ENCODE assay signal across 8 cellular contexts in genomic region chr12:120110550-120111501, GRCh38. TPM values are rescaled to one million over a fixed set of nuclear protein-coding genes. Genes with fewer than 3 reads are reported as not detected.
DNase-seq lines count a peak whose midpoint lies in the region; ATAC-seq and TF ChIP-seq lines count a peak whose summit lies in the region.

No MANE protein-coding gene starts in this region.

- H3K4me1 ChIP-seq in IMR-90 (ENCODE audit: control insufficient read depth, insufficient read depth, low read length) (peaks cover 7% of the 10 kb centered on the region), right cardiac atrium (ENCODE audit: control insufficient read depth, insufficient read depth, low read length) (peaks cover 12% of the 10 kb centered on the region), smooth muscle cell (ENCODE audit: low read depth) (peaks cover 8% of the 10 kb centered on the region)

- no peak overlapping the region for H4K91ac ChIP-seq in IMR-90 (ENCODE audit: insufficient read depth, low read depth, low read length)

- H3K9me1 ChIP-seq in IMR-90 (ENCODE audit: insufficient read depth, low read length) = peaks cover 31% of the 10 kb centered on the region

- no peak overlapping the region for H4K5ac ChIP-seq in IMR-90 (ENCODE audit: low read depth, low read length)

- H3K27me3 ChIP-seq in IMR-90 (ENCODE audit: control insufficient read depth, insufficient read depth, low read length) (no peaks in the 10 kb centered on the region), right cardiac atrium (ENCODE audit: control insufficient read depth, insufficient read depth) (no peaks in the 10 kb centered on the region), smooth muscle cell (ENCODE audit: low read depth) (no peaks in the 10 kb centered on the region)

- H3K4me3 ChIP-seq in IMR-90 (ENCODE audit: insufficient read depth, low read depth, low read length) = no peak overlapping the region
- no peak overlapping the region for H3K4me3 ChIP-seq in right cardiac atrium (ENCODE audit: low read length)
- no peak overlapping the region for H3K4me3 ChIP-seq in smooth muscle cell

- H3K79me1 ChIP-seq in IMR-90 (ENCODE audit: low read depth in 1 of 2, low read length in 2 of 2) = peaks cover 10 to 78% of the 10 kb centered on the region in 2 experiments; a peak in 3 of 4 replicates

- H3K27ac Mint-ChIP-seq in activated CD8-positive, alpha-beta memory T cell treated with anti-CD3 and anti-CD28 coated beads, Interleukin-2, amount 10 ng/mL, durations not matched to agents 7 days and 5 days = peak overlapping the region; percentile 86

- TF ChIP-seq POLR2A in IMR-90 (IDR thresholded peaks at IDR 0.05; ENCODE audit: low read depth, low read length) = no peak

- H3K9me3 ChIP-seq in IMR-90 (ENCODE audit: control insufficient read depth, insufficient read depth, low read length) = no peaks in the 10 kb centered on the region
- no peaks in the 10 kb centered on the region for H3K9me3 ChIP-seq in right cardiac atrium (ENCODE audit: control insufficient read depth, low read length)
- no peaks in the 10 kb centered on the region for H3K9me3 ChIP-seq in smooth muscle cell (replicated peaks; ENCODE audit: low read depth)

- in situ Hi-C loops in IMR-90 (cut with MboI; ENCODE audit: low sequenced_read_pairs) = loop anchor here (25.0 kb wide), 1 partner anchor 1749 kb away; the partner anchor contains the start of gene TAOK3

- no peak overlapping the region for H2AK9ac ChIP-seq in IMR-90 (replicated peaks; ENCODE audit: low read depth, low read length, poor library complexity)

- DNase-seq in IMR-90 (no peak), right cardiac atrium (peak; percentile 71 to 90 (median 89)), smooth muscle cell (lab: John Stamatoyannopoulos, UW; ENCODE audit: unreplicated experiment) (no peak)
- peak; percentile 78 for DNase-seq in activated CD8-positive, alpha-beta memory T cell treated with anti-CD3 and anti-CD28 coated beads, Interleukin-2, amount 10 ng/mL, durations not matched to agents 7 days and 5 days
- peak; percentile 28 for DNase-seq in stimulated activated CD8-positive, alpha-beta memory T cell treated with anti-CD3 and anti-CD28 coated beads, Interleukin-4, amount 100 ng/mL, for 24 hours (ENCODE audit: low read depth)

- H3K4me2 ChIP-seq in IMR-90 (ENCODE audit: low read depth, low read length) = no peak overlapping the region
- H3K4me2 ChIP-seq in smooth muscle cell = no peak overlapping the region

- H3F3A ChIP-seq in smooth muscle cell (ENCODE audit: low read depth) = no peaks in the 10 kb centered on the region

- H3K4me1 Mint-ChIP-seq in activated CD8-positive, alpha-beta memory T cell treated with anti-CD3 and anti-CD28 coated beads, Interleukin-2, amount 10 ng/mL, durations not matched to agents 7 days and 5 days = peaks cover 62% of the 10 kb centered on the region

- H2BK5ac ChIP-seq in IMR-90 (ENCODE audit: low read depth, low read length, poor library complexity, severe bottlenecking) = no peak overlapping the region

- H4K8ac ChIP-seq in IMR-90 (ENCODE audit: low read depth in 2 of 2, low read length in 2 of 2) = no peak overlapping the region

- no peak overlapping the region for H3K18ac ChIP-seq in IMR-90 (ENCODE audit: low read depth, low read length)

- no peak for TF ChIP-seq RAD21 in IMR-90 (IDR thresholded peaks at IDR 0.05; ENCODE audit: low read length)

- H3K79me2 ChIP-seq in smooth muscle cell (ENCODE audit: low read depth) = peaks cover 95% of the 10 kb centered on the region

- dilution Hi-C loops in IMR-90 (cut with HindIII; ENCODE audit: low sequenced_read_pairs, unreplicated experiment) = no loop called here

- no peaks in the 10 kb centered on the region for H3K9me3 Mint-ChIP-seq in activated CD8-positive, alpha-beta memory T cell treated with anti-CD3 and anti-CD28 coated beads, Interleukin-2, amount 10 ng/mL, durations not matched to agents 7 days and 5 days (ENCODE audit: low read depth)

- CTCF ChIA-PET in IMR-90 (lab: Yijun Ruan, JAX) = no interaction called here
- CTCF ChIA-PET in activated CD8-positive, alpha-beta memory T cell treated with anti-CD3 and anti-CD28 coated beads, Interleukin-2, amount 10 ng/mL, durations not matched to agents 7 days and 5 days (lab: Charles Lee) = interaction anchor here (0.6 to 3.6 kb wide), 10 partner anchors 10 to 149 kb away, joined by 4 to 16 read pairs (median 6); partner anchors contain the start of gene RPLP0

- H2BK20ac ChIP-seq in IMR-90 (ENCODE audit: low read depth, low read length) = no peak overlapping the region

- POLR2A ChIA-PET in IMR-90 (lab: Charles Lee; ENCODE audit: unreplicated experiment) = no interaction called here

- H2AK5ac ChIP-seq in IMR-90 (ENCODE audit: low read depth, low read length) = no peak overlapping the region

- intact Hi-C loops in IMR-90 (cut with micrococcal nuclease) (no loop called here), right cardiac atrium (cut with DNase I) (no loop called here)

- no peak overlapping the region for H2BK120ac ChIP-seq in IMR-90 (ENCODE audit: low read depth, low read length)

- no peaks in the 10 kb centered on the region for H3K27me3 Mint-ChIP-seq in activated CD8-positive, alpha-beta memory T cell treated with anti-CD3 and anti-CD28 coated beads, Interleukin-2, amount 10 ng/mL, durations not matched to agents 7 days and 5 days

- H4K20me1 ChIP-seq in IMR-90 (ENCODE audit: insufficient read depth, low read length) (peaks cover 92% of the 10 kb centered on the region), smooth muscle cell (ENCODE audit: low read depth) (peaks cover 98% of the 10 kb centered on the region)

- no peak overlapping the region for H3K14ac ChIP-seq in IMR-90 (replicated peaks; ENCODE audit: low read depth, low read length)

- no peak for TF ChIP-seq CTCF in C4-2B (conservative IDR thresholded peaks at IDR 0.05)
- no peak for TF ChIP-seq CTCF in IMR-90 (conservative IDR thresholded peaks at IDR 0.05; ENCODE audit: low read depth, low read length)
- TF ChIP-seq CTCF in smooth muscle cell (IDR thresholded peaks at IDR 0.05; ENCODE audit: borderline replicate concordance, insufficient read depth, poor library complexity, severe bottlenecking) = no peak

- H3K23ac ChIP-seq in IMR-90 (ENCODE audit: low read depth, low read length) = no peak overlapping the region

- H3K9ac ChIP-seq in IMR-90 (ENCODE audit: low read depth, low read length) = no peak overlapping the region
- no peak overlapping the region for H3K9ac ChIP-seq in smooth muscle cell (ENCODE audit: low read depth)

- peak overlapping the region; percentile 63 for H3K4me3 Mint-ChIP-seq in activated CD8-positive, alpha-beta memory T cell treated with anti-CD3 and anti-CD28 coated beads, Interleukin-2, amount 10 ng/mL, durations not matched to agents 7 days and 5 days

- BruUV-seq in IMR-90 (replicated peaks; lab: Mats Ljungman, UMichigan) = no TSS peak

- H3K36me3 Mint-ChIP-seq in activated CD8-positive, alpha-beta memory T cell treated with anti-CD3 and anti-CD28 coated beads, Interleukin-2, amount 10 ng/mL, durations not matched to agents 7 days and 5 days = peaks cover 37% of the 10 kb centered on the region

- peaks cover 16% of the 10 kb centered on the region for H3K36me3 ChIP-seq in IMR-90 (ENCODE audit: control insufficient read depth, insufficient read depth, low read length)
- H3K36me3 ChIP-seq in smooth muscle cell (ENCODE audit: low read depth) = no peaks in the 10 kb centered on the region

- no peak overlapping the region for H3K4ac ChIP-seq in IMR-90 (ENCODE audit: low read depth, low read length)

- no peak overlapping the region for H2AFZ ChIP-seq in IMR-90 (replicated peaks; ENCODE audit: low read length, poor library complexity)
- no peak overlapping the region for H2AFZ ChIP-seq in smooth muscle cell (ENCODE audit: low read depth)

- H3K27ac ChIP-seq in C4-2B (peak overlapping the region; percentile 13), IMR-90 (ENCODE audit: insufficient read depth, low read length) (no peak overlapping the region), right cardiac atrium (ENCODE audit: low read length) (no peak overlapping the region), smooth muscle cell (ENCODE audit: low read depth) (no peak overlapping the region)

- 83% methylated on average over 15 of the region's 26 CpGs; no CpG with 5 or more reads in 1 of the 2 experiments for WGBS in IMR-90 (ENCODE audit: extremely low coverage in 2 of 2, insufficient read length in 1 of 2), 2 experiments
- 61% methylated on average over 26 of the region's 26 CpGs for WGBS in right cardiac atrium
- WGBS in smooth muscle cell (ENCODE audit: low lambda C conversion rate) = 75% methylated on average over 26 of the region's 26 CpGs

- ATAC-seq in GM21360 (IDR thresholded peaks at IDR 0.05; ENCODE audit: unreplicated experiment) (peak; percentile 70), IMR-90 (ENCODE audit: low read depth) (peak; percentile 8), right cardiac atrium (peak; percentile 76 to 82), GM21737 (IDR thresholded peaks at IDR 0.05; ENCODE audit: unreplicated experiment) (no peak)
- ATAC-seq in activated CD8-positive, alpha-beta memory T cell treated with anti-CD3 and anti-CD28 coated beads, Interleukin-2, amount 10 ng/mL, durations not matched to agents 7 days and 5 days = peak; percentile 87

- no peak overlapping the region for H2BK15ac ChIP-seq in IMR-90 (ENCODE audit: low read depth, low read length)

- no peak overlapping the region for H3K56ac ChIP-seq in IMR-90 (ENCODE audit: extremely low read depth, insufficient read depth, low read length)

TF ChIP-seq in IMR-90, 13 proteins besides CTCF, POLR2A, EP300 and RAD21 (continues in another document):
- TF ChIP-seq MXI1 (IDR thresholded peaks at IDR 0.05; ENCODE audit: borderline replicate concordance, low read depth, low read length) = no peak
- TF ChIP-seq FOS (IDR thresholded peaks at IDR 0.05; ENCODE audit: low read depth, low read length) = no peak
- TF ChIP-seq, protein P1, sequence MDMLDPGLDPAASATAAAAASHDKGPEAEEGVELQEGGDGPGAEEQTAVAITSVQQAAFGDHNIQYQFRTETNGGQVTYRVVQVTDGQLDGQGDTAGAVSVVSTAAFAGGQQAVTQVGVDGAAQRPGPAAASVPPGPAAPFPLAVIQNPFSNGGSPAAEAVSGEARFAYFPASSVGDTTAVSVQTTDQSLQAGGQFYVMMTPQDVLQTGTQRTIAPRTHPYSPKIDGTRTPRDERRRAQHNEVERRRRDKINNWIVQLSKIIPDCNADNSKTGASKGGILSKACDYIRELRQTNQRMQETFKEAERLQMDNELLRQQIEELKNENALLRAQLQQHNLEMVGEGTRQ (IDR thresholded peaks at IDR 0.05; ENCODE audit: low read depth, low read length) = no peak
- no peak for TF ChIP-seq RCOR1 (IDR thresholded peaks at IDR 0.05; ENCODE audit: insufficient replicate concordance, low read length)
- no peak for TF ChIP-seq BHLHE40 (IDR thresholded peaks at IDR 0.05; ENCODE audit: low read depth, low read length)

RNA-seq across cellular contexts. Expression of gene RAB35, which starts 5.7 kb away (rescaled TPM):
- 32.6 and 35.0 TPM in 2 replicates for total RNA-seq in IMR-90 (2012; rRNA removed)
- 47.6 and 49.6 TPM in 2 replicates for polyA plus RNA-seq in IMR-90 (2012; rRNA removed)
- 31.2 and 45.6 TPM in 2 replicates for polyA plus RNA-seq in IMR-90 (2012; cell fraction: cytosol; rRNA removed)
- 64.2 and 73.1 TPM in 2 replicates for polyA plus RNA-seq in IMR-90 (2012; cell fraction: nucleus; rRNA removed; ENCODE audit: low replicate concordance)
- 10 to 100 TPM; 63.7 to 81.3 TPM for total RNA-seq in activated CD8-positive, alpha-beta memory T cell treated with anti-CD3 and anti-CD28 coated beads, Interleukin-2, amount 10 ng/mL, durations not matched to agents 7 days and 5 days
- 10 to 100 TPM; 21.3 to 32.0 (median 25.2) TPM for total RNA-seq in right cardiac atrium
- polyA plus RNA-seq in right cardiac atrium = 20.1 TPM
- 17.9 and 19.3 TPM in 2 replicates for total RNA-seq in smooth muscle cell
- 19.1 and 21.9 TPM in 2 replicates for polyA plus RNA-seq in smooth muscle cell

Comparison
In these comparisons a context has a peak if more than half of its experiments do, and no peak if none do; other contexts are left out.
1. DNase-seq: peak in activated CD8-positive, alpha-beta memory T cell treated with anti-CD3 and anti-CD28 coated beads, Interleukin-2, amount 10 ng/mL, durations not matched to agents 7 days and 5 days (single experiment), right cardiac atrium (3 of 3) and stimulated activated CD8-positive, alpha-beta memory T cell treated with anti-CD3 and anti-CD28 coated beads, Interleukin-4, amount 100 ng/mL, for 24 hours (single experiment); none in IMR-90 (single experiment) and smooth muscle cell (single experiment).